ENCODE assay signal across 8 cellular contexts in genomic region chr16:71289732-71290062, GRCh38. TPM values are rescaled to one million over a fixed set of nuclear protein-coding genes. Genes with fewer than 3 reads are reported as not detected.
DNase-seq lines count a peak whose midpoint lies in the region; ATAC-seq and FAIRE-seq lines count a peak whose summit lies in the region.

No MANE protein-coding gene starts in this region.

- DNase-seq in T-helper 1 cell, result no peak
- no peak for DNase-seq in substantia nigra (lab: John Stamatoyannopoulos, UW)
- DNase-seq in sciatic nerve (ENCODE audit: low spot score), result no peak
- no peak for DNase-seq in SKM-1 treated with dmso at 0.1 percent for 144 hours (lab: John Stamatoyannopoulos, UW; ENCODE audit: unreplicated experiment)
- DNase-seq in cerebellar cortex (ENCODE audit: low spot score), result no peak

- peak overlapping the region; percentile 74 for H3K27ac Mint-ChIP-seq in T-helper 1 cell treated with Interleukin-12 subunit alpha and Interleukin-12 subunit beta and Interleukin-4 antibody, amounts not matched to agents 30 μg/mL and 1 μg/mL, for 36 hours
- peak overlapping the region; percentile 75 for H3K27ac Mint-ChIP-seq in activated T-helper 17 cell treated with anti-CD3 and anti-CD28 coated beads, Interleukin-2, amount 50 U/mL, for 72 hours

- H3K27me3 Mint-ChIP-seq in T-helper 1 cell treated with Interleukin-12 subunit alpha and Interleukin-12 subunit beta and Interleukin-4 antibody, amounts not matched to agents 30 μg/mL and 1 μg/mL, for 36 hours (ENCODE audit: low read depth), result peaks cover 12% of the 10 kb centered on the region
- H3K27me3 Mint-ChIP-seq in activated T-helper 17 cell treated with anti-CD3 and anti-CD28 coated beads, Interleukin-2, amount 50 U/mL, for 72 hours, result peaks cover 15% of the 10 kb centered on the region

- peak overlapping the region; percentile 90 for H3K4me3 Mint-ChIP-seq in T-helper 1 cell treated with Interleukin-12 subunit alpha and Interleukin-12 subunit beta and Interleukin-4 antibody, amounts not matched to agents 30 μg/mL and 1 μg/mL, for 36 hours
- peak overlapping the region; percentile 80 for H3K4me3 Mint-ChIP-seq in activated T-helper 17 cell treated with anti-CD3 and anti-CD28 coated beads, Interleukin-2, amount 50 U/mL, for 72 hours

- peak; percentile 33 for FAIRE-seq in islet of Langerhans (lab: Jason Lieb, UNC)

- peaks cover 21% of the 10 kb centered on the region for H3K36me3 Mint-ChIP-seq in T-helper 1 cell treated with Interleukin-12 subunit alpha and Interleukin-12 subunit beta and Interleukin-4 antibody, amounts not matched to agents 30 μg/mL and 1 μg/mL, for 36 hours (ENCODE audit: low read depth)
- peaks cover 47% of the 10 kb centered on the region for H3K36me3 Mint-ChIP-seq in activated T-helper 17 cell treated with anti-CD3 and anti-CD28 coated beads, Interleukin-2, amount 50 U/mL, for 72 hours (ENCODE audit: low read depth)

- intact Hi-C loops in sciatic nerve (cut with DNase I), result no loop called here

- H3K4me1 Mint-ChIP-seq in T-helper 1 cell treated with Interleukin-12 subunit alpha and Interleukin-12 subunit beta and Interleukin-4 antibody, amounts not matched to agents 30 μg/mL and 1 μg/mL, for 36 hours (ENCODE audit: low read depth), result peaks cover 9% of the 10 kb centered on the region
- peaks cover 16% of the 10 kb centered on the region for H3K4me1 Mint-ChIP-seq in activated T-helper 17 cell treated with anti-CD3 and anti-CD28 coated beads, Interleukin-2, amount 50 U/mL, for 72 hours

- no peaks in the 10 kb centered on the region for H3K9me3 Mint-ChIP-seq in T-helper 1 cell treated with Interleukin-12 subunit alpha and Interleukin-12 subunit beta and Interleukin-4 antibody, amounts not matched to agents 30 μg/mL and 1 μg/mL, for 36 hours
- H3K9me3 Mint-ChIP-seq in activated T-helper 17 cell treated with anti-CD3 and anti-CD28 coated beads, Interleukin-2, amount 50 U/mL, for 72 hours, result peaks cover 5% of the 10 kb centered on the region

- no peak for ATAC-seq in activated T-helper 17 cell treated with anti-CD3 and anti-CD28 coated beads, Interleukin-2, amount 50 U/mL, for 72 hours (replicated peaks)
- ATAC-seq in sciatic nerve, result no peak

- H3K27ac ChIP-seq in substantia nigra (ENCODE audit: low read depth, low read length, poor library complexity, severe bottlenecking), result peak overlapping the region; percentile 83

RNA-seq across cellular contexts. Expression of gene CMTR2, which starts 0.5 kb away (rescaled TPM):
- total RNA-seq in activated T-helper 17 cell treated with anti-CD3 and anti-CD28 coated beads, Interleukin-2, amount 50 U/mL, for 72 hours, result 10 to 100 TPM; 13.6 to 22.2 TPM
- total RNA-seq in sciatic nerve, result 14.9 TPM

RNA-seq across cellular contexts. Expression of gene HYDIN, which starts 59.2 kb away (rescaled TPM):
- under 1 TPM in 1 of 2 donors, not detected in 1; 0.40 TPM for total RNA-seq in activated T-helper 17 cell treated with anti-CD3 and anti-CD28 coated beads, Interleukin-2, amount 50 U/mL, for 72 hours
- 3.4 TPM for total RNA-seq in sciatic nerve
